ENCODE assay signal across 18 cellular contexts in genomic region chr9:13847270-13847669, GRCh38.
"Had no signal": no experiment of that assay in that cellular context is flagged by ENCODE, and none has a peak within 500 bp of the region (broad histone marks: within the 10 kb centered on the region; RNA-seq: fewer than 3 reads in every experiment).

No MANE protein-coding gene starts in this region.

- H3K4me3 Mint-ChIP-seq: dendritic cell treated with granulocyte-macrophage colony-stimulating factor and Interleukin-4, amounts not matched to agents 40 ng/mL and 50 ng/mL, for 4 days; effector memory CD8-positive, alpha-beta T cell; immature natural killer cell; natural killer cell treated with Interleukin-12 subunit alpha and Interleukin-12 subunit beta and Interleukin-15 and Interleukin-18, amount 100 ng/mL, for 72 hours had no signal

- H3K27ac Mint-ChIP-seq: dendritic cell treated with granulocyte-macrophage colony-stimulating factor and Interleukin-4, amounts not matched to agents 40 ng/mL and 50 ng/mL, for 4 days; effector memory CD8-positive, alpha-beta T cell; immature natural killer cell; natural killer cell treated with Interleukin-12 subunit alpha and Interleukin-12 subunit beta and Interleukin-15 and Interleukin-18, amount 100 ng/mL, for 72 hours; progenitor cell of endocrine pancreas had no signal

- H3K36me3 ChIP-seq: esophagus squamous epithelium, gastrocnemius medialis, left lung, pancreas, right lobe of liver had no signal

- H3K4me3 ChIP-seq: esophagus squamous epithelium, gastrocnemius medialis, left lung, lung, pancreas, right lobe of liver had no signal

- H3K9me3 Mint-ChIP-seq: dendritic cell treated with granulocyte-macrophage colony-stimulating factor and Interleukin-4, amounts not matched to agents 40 ng/mL and 50 ng/mL, for 4 days had no signal

- H3K27me3 ChIP-seq: esophagus squamous epithelium, gastrocnemius medialis, left lung, pancreas, right lobe of liver had no signal

- ATAC-seq: effector memory CD8-positive, alpha-beta T cell; gastrocnemius medialis; left lung; natural killer cell treated with Interleukin-12 subunit alpha and Interleukin-12 subunit beta and Interleukin-15 and Interleukin-18, amount 100 ng/mL, for 72 hours; right lobe of liver had no signal

- DNase-seq: effector memory CD8-positive, alpha-beta T cell; esophagus squamous epithelium; gastrocnemius medialis; glutamatergic neuron; immature natural killer cell; left lung; mesenchymal stem cell; midbrain; occipital lobe; pancreas; right lobe of liver; small intestine; stimulated activated CD4-positive, alpha-beta T cell treated with anti-CD3 and anti-CD28 coated beads, Interleukin-12 subunit alpha, Interleukin-12 subunit beta, amount 100 ng/mL, for 4 hours; stimulated activated naive CD4-positive, alpha-beta T cell treated with Interleukin-2 at 50 U/mL for 16 hours had no signal

- H3K27ac ChIP-seq: esophagus squamous epithelium, gastrocnemius medialis, left lung, pancreas, right lobe of liver had no signal

- H3K4me1 ChIP-seq: esophagus squamous epithelium, left lung, pancreas, right lobe of liver had no signal

- H3K9me3 ChIP-seq: esophagus squamous epithelium, gastrocnemius medialis, pancreas, right lobe of liver had no signal

- H3K27me3 Mint-ChIP-seq: dendritic cell treated with granulocyte-macrophage colony-stimulating factor and Interleukin-4, amounts not matched to agents 40 ng/mL and 50 ng/mL, for 4 days; effector memory CD8-positive, alpha-beta T cell; natural killer cell treated with Interleukin-12 subunit alpha and Interleukin-12 subunit beta and Interleukin-15 and Interleukin-18, amount 100 ng/mL, for 72 hours; progenitor cell of endocrine pancreas had no signal

- H3K36me3 Mint-ChIP-seq: immature natural killer cell; natural killer cell treated with Interleukin-12 subunit alpha and Interleukin-12 subunit beta and Interleukin-15 and Interleukin-18, amount 100 ng/mL, for 72 hours had no signal

- H3K4me1 Mint-ChIP-seq: immature natural killer cell had no signal
